In the genomic region with DNA sequence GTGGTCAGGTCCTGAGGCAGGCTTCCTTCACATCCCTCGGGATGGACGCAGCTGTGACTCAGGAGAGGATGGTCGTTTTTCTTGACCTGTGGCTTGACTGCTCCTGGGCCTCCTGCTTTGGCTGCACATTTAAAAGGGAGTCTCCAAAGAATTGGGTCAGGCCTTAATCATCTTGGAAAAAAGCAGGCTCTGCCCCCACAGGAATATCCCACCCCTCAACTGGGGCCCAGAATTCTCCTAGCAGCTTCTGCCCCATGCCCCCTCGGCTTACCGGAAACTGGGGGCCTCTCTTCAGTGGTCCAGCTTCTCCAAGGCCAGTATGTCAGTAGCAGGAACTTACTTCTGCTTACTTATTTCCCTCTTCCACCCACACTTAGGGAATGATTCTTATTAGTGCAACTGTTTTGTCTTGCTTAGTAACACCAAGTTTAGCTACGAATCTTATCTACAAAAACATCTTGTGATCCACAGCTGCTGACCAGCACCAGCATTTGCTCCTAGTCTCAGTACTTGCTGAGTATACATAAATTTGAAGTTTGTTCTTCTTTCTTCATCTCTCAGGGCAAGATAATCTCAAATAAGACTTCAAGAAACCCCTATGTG, we compare ENCODE assay signal across 18 cellular contexts. TPM values are rescaled to one million over a fixed set of nuclear protein-coding genes. Genes with fewer than 3 reads are reported as not detected.
DNase-seq lines count a peak whose midpoint lies in the region; ATAC-seq, FAIRE-seq and TF ChIP-seq lines count a peak whose summit lies in the region.
"Had no signal": no experiment of that assay in that cellular context is flagged by ENCODE, and none has a peak within 500 bp of the region (broad histone marks: within the 10 kb centered on the region; RNA-seq: fewer than 3 reads in every experiment).

No MANE protein-coding gene starts in this region.

- no peak overlapping the region for H3K4me2 ChIP-seq in K562 (ENCODE audit: insufficient read depth, low read length)
- H3K4me2 ChIP-seq: A549, neural progenitor cell had no signal

- H3K9me3 Mint-ChIP-seq in activated CD8-positive, alpha-beta T cell treated with anti-CD3 and anti-CD28 coated beads, Interleukin-2, amount 10 ng/mL, durations not matched to agents 7 days and 5 days (ENCODE audit: insufficient read depth): no peaks in the 10 kb centered on the region
- H3K9me3 Mint-ChIP-seq in activated CD8-positive, alpha-beta T cell treated with anti-CD3 and anti-CD28 coated beads for 36 hours: no peaks in the 10 kb centered on the region
- H3K9me3 Mint-ChIP-seq: activated T-helper 2 cell treated with anti-CD3 and anti-CD28 coated beads, Interferon-gamma antibody, Interleukin-2, Interleukin-4, amounts not matched to agents 10 μg/mL and 5 μg/mL and 100 μg/mL, durations not matched to agents 14 hours and 24 hours and 36 hours; neural progenitor cell; type B pancreatic cell had no signal

- peaks cover 3% of the 10 kb centered on the region for H3K9me1 ChIP-seq in K562 (ENCODE audit: control insufficient read depth, insufficient read depth, low read length)

- TF ChIP-seq CTCF in activated CD8-positive, alpha-beta T cell treated with anti-CD3 and anti-CD28 coated beads for 36 hours (IDR thresholded peaks at IDR 0.05): no peak
- TF ChIP-seq CTCF in K562 (IDR thresholded peaks at IDR 0.05 in 2 of 3, conservative IDR thresholded peaks at IDR 0.05 in 1 of 3; ENCODE audit: insufficient read depth in 2 of 3, low read depth in 1 of 3, low read length in 3 of 3) (no peak), right lobe of liver (IDR thresholded peaks at IDR 0.05) (no peak)

- no peaks in the 10 kb centered on the region for H3K27me3 ChIP-seq in K562 (ENCODE audit: control insufficient read depth in 2 of 2, insufficient read depth in 2 of 2, low read length in 2 of 2)
- no peaks in the 10 kb centered on the region for H3K27me3 ChIP-seq in right lobe of liver
- no peaks in the 10 kb centered on the region for H3K27me3 ChIP-seq in thymus (ENCODE audit: control insufficient read depth, insufficient read depth)
- H3K27me3 ChIP-seq: neural progenitor cell had no signal

- no peak for TF ChIP-seq RAD21 in K562 (CRISPR knock-in tag; conservative IDR thresholded peaks at IDR 0.05 in 1 of 2, IDR thresholded peaks at IDR 0.05 in 1 of 2)

- H3K27me3 Mint-ChIP-seq in activated CD8-positive, alpha-beta T cell treated with anti-CD3 and anti-CD28 coated beads, Interleukin-2, amount 10 ng/mL, durations not matched to agents 7 days and 5 days (ENCODE audit: low read depth): no peaks in the 10 kb centered on the region
- no peaks in the 10 kb centered on the region for H3K27me3 Mint-ChIP-seq in activated CD8-positive, alpha-beta T cell treated with anti-CD3 and anti-CD28 coated beads for 36 hours
- H3K27me3 Mint-ChIP-seq: type B pancreatic cell had no signal

- H3K4me3 Mint-ChIP-seq in activated CD8-positive, alpha-beta T cell treated with anti-CD3 and anti-CD28 coated beads, Interleukin-2, amount 10 ng/mL, durations not matched to agents 7 days and 5 days: no peak overlapping the region
- no peak overlapping the region for H3K4me3 Mint-ChIP-seq in activated CD8-positive, alpha-beta T cell treated with anti-CD3 and anti-CD28 coated beads for 36 hours
- H3K4me3 Mint-ChIP-seq: neural progenitor cell, type B pancreatic cell had no signal

- POLR2A ChIA-PET in activated CD8-positive, alpha-beta T cell treated with anti-CD3 and anti-CD28 coated beads, Interleukin-2, amount 10 ng/mL, durations not matched to agents 7 days and 5 days (lab: Charles Lee): interaction anchor here (1.9 to 2.0 kb wide), 2 partner anchors 19 to 35 kb away, joined by 8 to 10 read pairs; partner anchors contain the start of gene ATG7
- POLR2A ChIA-PET in activated CD8-positive, alpha-beta T cell treated with anti-CD3 and anti-CD28 coated beads for 36 hours (lab: Charles Lee): interaction anchor here (0.7 kb wide), 1 partner anchor 538 kb away, joined by 3 read pairs; no protein-coding TSS in a partner anchor
- POLR2A ChIA-PET in K562 (lab: Yijun Ruan, JAX): no interaction called here

- H3K4me1 Mint-ChIP-seq in activated CD8-positive, alpha-beta T cell treated with anti-CD3 and anti-CD28 coated beads, Interleukin-2, amount 10 ng/mL, durations not matched to agents 7 days and 5 days (ENCODE audit: low read depth): peaks cover 29% of the 10 kb centered on the region
- H3K4me1 Mint-ChIP-seq in activated CD8-positive, alpha-beta T cell treated with anti-CD3 and anti-CD28 coated beads for 36 hours (ENCODE audit: low read depth): peaks cover 28% of the 10 kb centered on the region
- H3K4me1 Mint-ChIP-seq: neural progenitor cell had no signal

- no peaks in the 10 kb centered on the region for H4K20me1 ChIP-seq in K562 (replicated peaks; ENCODE audit: control insufficient read depth, insufficient read depth, low read length)

- H3K27ac ChIP-seq in K562 (ENCODE audit: extremely low read depth, low read depth, low read length) (no peak overlapping the region), right lobe of liver (peak overlapping the region in 1 of 3 donors; percentile 6), thymus (ENCODE audit: low read depth) (peak overlapping the region; percentile 12)
- H3K27ac ChIP-seq: A549, neural progenitor cell had no signal

- BruUV-seq in K562 (replicated peaks; lab: Mats Ljungman, UMichigan): no TSS peak

- no peak overlapping the region for H3K4me3 ChIP-seq in K562
- no peak overlapping the region for H3K4me3 ChIP-seq in right lobe of liver
- H3K4me3 ChIP-seq in thymus (ENCODE audit: low read length): no peak overlapping the region
- H3K4me3 ChIP-seq: A549, lung, neural progenitor cell had no signal

- peaks cover 61% of the 10 kb centered on the region for H3K36me3 Mint-ChIP-seq in activated CD8-positive, alpha-beta T cell treated with anti-CD3 and anti-CD28 coated beads, Interleukin-2, amount 10 ng/mL, durations not matched to agents 7 days and 5 days (ENCODE audit: low read depth)
- H3K36me3 Mint-ChIP-seq in activated CD8-positive, alpha-beta T cell treated with anti-CD3 and anti-CD28 coated beads for 36 hours (ENCODE audit: low read depth): peaks cover 63% of the 10 kb centered on the region

- no peak for DNase-seq in activated CD8-positive, alpha-beta T cell treated with anti-CD3 and anti-CD28 coated beads, Interleukin-2, amount 10 ng/mL, durations not matched to agents 7 days and 5 days
- DNase-seq in activated CD8-positive, alpha-beta T cell treated with anti-CD3 and anti-CD28 coated beads for 36 hours: no peak
- DNase-seq in K562 (ENCODE audit: extremely low read depth in 1 of 4, low spot score in 3 of 4): no peak
- DNase-seq in right lobe of liver: no peak
- DNase-seq in T1000 (lab: John Stamatoyannopoulos, UW): no peak
- no peak for DNase-seq in superior temporal gyrus (ENCODE audit: extremely low spot score)
- DNase-seq in SIG-M5 treated with dmso at 0.1 percent for 504 hours (lab: John Stamatoyannopoulos, UW; ENCODE audit: unreplicated experiment): no peak
- DNase-seq: amygdala; stimulated activated CD4-positive, alpha-beta T cell treated with anti-CD3 and anti-CD28 coated beads, Interleukin-2, amount 100 ng/mL, for 48 hours; SW 1271 had no signal

- in situ Hi-C loops in K562 (cut with MboI): no loop called here

- CTCF ChIA-PET in activated CD8-positive, alpha-beta T cell treated with anti-CD3 and anti-CD28 coated beads, Interleukin-2, amount 10 ng/mL, durations not matched to agents 7 days and 5 days (lab: Charles Lee): interaction anchor here (2.9 kb wide), 1 partner anchor 27 kb away, joined by 6 read pairs; no protein-coding TSS in a partner anchor
- CTCF ChIA-PET in activated CD8-positive, alpha-beta T cell treated with anti-CD3 and anti-CD28 coated beads for 36 hours (lab: Charles Lee): interaction anchor here (2.4 kb wide), 1 partner anchor 71 kb away, joined by 5 read pairs; no protein-coding TSS in a partner anchor
- CTCF ChIA-PET in K562 (lab: Yijun Ruan, JAX; ENCODE audit: low intra/inter-chr PET ratio): no interaction called here

- ATAC-seq in activated CD8-positive, alpha-beta T cell treated with anti-CD3 and anti-CD28 coated beads, Interleukin-2, amount 10 ng/mL, durations not matched to agents 7 days and 5 days: no peak
- ATAC-seq in activated CD8-positive, alpha-beta T cell treated with anti-CD3 and anti-CD28 coated beads for 36 hours: no peak
- ATAC-seq in K562 (no peak), right lobe of liver (peak; percentile 32 to 60 (median 52))
- ATAC-seq: A549 had no signal

- H3K9ac ChIP-seq in K562 (ENCODE audit: insufficient read depth in 1 of 2, low read depth in 2 of 2, low read length in 2 of 2): no peak overlapping the region
- H3K9ac ChIP-seq: neural progenitor cell had no signal

- H3K27ac Mint-ChIP-seq in activated CD8-positive, alpha-beta T cell treated with anti-CD3 and anti-CD28 coated beads, Interleukin-2, amount 10 ng/mL, durations not matched to agents 7 days and 5 days: peak overlapping the region; percentile 83
- no peak overlapping the region for H3K27ac Mint-ChIP-seq in activated CD8-positive, alpha-beta T cell treated with anti-CD3 and anti-CD28 coated beads for 36 hours
- H3K27ac Mint-ChIP-seq: activated T-helper 2 cell treated with anti-CD3 and anti-CD28 coated beads, Interferon-gamma antibody, Interleukin-2, Interleukin-4, amounts not matched to agents 10 μg/mL and 5 μg/mL and 100 μg/mL, durations not matched to agents 14 hours and 24 hours and 36 hours; neural progenitor cell; type B pancreatic cell had no signal

- H3K36me3 ChIP-seq in K562 (ENCODE audit: control insufficient read depth, insufficient read depth, low read length) (peaks cover 74% of the 10 kb centered on the region), right lobe of liver (peaks cover 0 to 52% (median 5%) of the 10 kb centered on the region in 4 donors), thymus (ENCODE audit: control insufficient read depth, insufficient read depth) (peaks cover 20% of the 10 kb centered on the region)
- H3K36me3 ChIP-seq: neural progenitor cell had no signal

- no peak for TF ChIP-seq EP300 in K562 (IDR thresholded peaks at IDR 0.05; ENCODE audit: low read length)

- no peak overlapping the region for H2AFZ ChIP-seq in K562 (ENCODE audit: low read depth, low read length)
- H2AFZ ChIP-seq: neural progenitor cell had no signal

- H3K79me2 ChIP-seq in K562 (ENCODE audit: control insufficient read depth, insufficient read depth, low read length): no peaks in the 10 kb centered on the region

- H3K4me1 ChIP-seq in K562 (replicated peaks in 1 of 2; ENCODE audit: control insufficient read depth in 2 of 2, insufficient read depth in 2 of 2, low read length in 2 of 2): peaks cover 0 to 12% of the 10 kb centered on the region in 2 experiments; a peak in 3 of 5 replicates
- peaks cover 0 to 14% (median 0%) of the 10 kb centered on the region in 4 donors for H3K4me1 ChIP-seq in right lobe of liver
- peaks cover 10% of the 10 kb centered on the region for H3K4me1 ChIP-seq in thymus (ENCODE audit: control insufficient read depth, insufficient read depth, low read length)
- H3K4me1 ChIP-seq: neural progenitor cell had no signal

- no peak for TF ChIP-seq POLR2A in K562 (conservative IDR thresholded peaks at IDR 0.05)
- TF ChIP-seq POLR2A in right lobe of liver (IDR thresholded peaks at IDR 0.05): no peak

- intact Hi-C loops in activated CD8-positive, alpha-beta T cell treated with anti-CD3 and anti-CD28 coated beads for 36 hours (cut with micrococcal nuclease): no loop called here
- intact Hi-C loops in K562 (cut with micrococcal nuclease): no loop called here
- intact Hi-C loops in right lobe of liver (cut with DNase I): no loop called here

- 79% methylated on average over 6 of the region's 6 CpGs for WGBS in K562 (ENCODE audit: insufficient coverage, low coverage, missing lambda C conversion rate)
- WGBS in right lobe of liver (ENCODE audit: insufficient coverage, low coverage, low lambda C conversion rate, missing lambda C conversion rate): 59% methylated on average over 2 of the region's 6 CpGs
- 93% methylated on average over 6 of the region's 6 CpGs for WGBS in thymus

- no peaks in the 10 kb centered on the region for H3K9me3 ChIP-seq in K562 (replicated peaks; ENCODE audit: control insufficient read depth, insufficient read depth, low read depth, low read length)
- H3K9me3 ChIP-seq in right lobe of liver: no peaks in the 10 kb centered on the region
- H3K9me3 ChIP-seq in thymus (ENCODE audit: control insufficient read depth): no peaks in the 10 kb centered on the region
- H3K9me3 ChIP-seq: A549 had no signal

- no peak for FAIRE-seq in K562 (lab: Jason Lieb, UNC)
- FAIRE-seq: A549, frontal cortex, RCC 7860 had no signal

RNA-seq across cellular contexts. Expression of gene ATG7, which starts 35.7 kb away (rescaled TPM):
- total RNA-seq in activated CD8-positive, alpha-beta T cell treated with anti-CD3 and anti-CD28 coated beads, Interleukin-2, amount 10 ng/mL, durations not matched to agents 7 days and 5 days: 10 to 100 TPM; 36.8 to 40.0 TPM
- total RNA-seq in activated CD8-positive, alpha-beta T cell treated with anti-CD3 and anti-CD28 coated beads for 36 hours: 10 to 100 TPM; 31.0 to 33.1 TPM
- 141 and 224 TPM in 2 replicates for total RNA-seq in K562 (2011; cell fraction: chromatin; rRNA removed; ENCODE audit: low replicate concordance)
- total RNA-seq in K562 (2011; cell fraction: nucleolus; rRNA removed): 78.5 and 85.9 TPM in 2 replicates
- total RNA-seq in K562 (2011; cell fraction: nucleoplasm; rRNA removed): 127 and 128 TPM in 2 replicates
- total RNA-seq in K562 (2014; rRNA removed) (20.1 and 20.2 TPM in 2 replicates), K562 (2014; rRNA removed; fragmentation: Illumina TruSeq; extraction: Trizol) (44.6 and 53.3 TPM in 2 replicates), K562 (2015; rRNA removed; fragmentation: Illumina TruSeq; extraction: Trizol) (29.4 and 30.9 TPM in 2 replicates), K562 (2021) (31.3 and 34.1 TPM in 2 replicates), right lobe of liver (10 to 100 TPM; 13.6 to 21.1 (median 15.8) TPM)
- polyA plus RNA-seq in K562 (2011; rRNA removed) (34.5 and 36.0 TPM in 2 replicates), K562 (2014; fragmentation: Illumina TruSeq; extraction: Trizol) (36.8 and 45.3 TPM in 2 replicates), K562 (2014; fragmentation: Nextera tagmentation; extraction: Ambion mirVana) (10 to 100 TPM; 18.3 to 33.6 TPM), K562 (2014; rRNA removed) (17.3 and 31.8 TPM in 2 replicates), thymus (9.0 TPM)
- 36.2 and 54.9 TPM in 2 replicates for polyA plus RNA-seq in K562 (2011; cell fraction: cytosol; rRNA removed)
- 31.7 and 43.7 TPM in 2 replicates for polyA plus RNA-seq in K562 (2011; cell fraction: nucleus; rRNA removed)
- polyA plus RNA-seq in K562 (2012): 30.8 and 31.9 TPM in 2 replicates
- polyA minus RNA-seq in K562 (2011; rRNA and poly(A)+ RNA removed): 103 and 129 TPM in 2 replicates
- polyA minus RNA-seq in K562 (2011; cell fraction: cytosol; rRNA and poly(A)+ RNA removed): 18.8 and 27.8 TPM in 2 replicates
- polyA minus RNA-seq in K562 (2011; cell fraction: nucleus; rRNA and poly(A)+ RNA removed): 77.8 and 134 TPM in 2 replicates

Comparison
In these comparisons a context has a peak if more than half of its experiments do, and no peak if none do; other contexts are left out.
1. ATAC-seq: peak in right lobe of liver (4 of 4); none in activated CD8-positive, alpha-beta T cell treated with anti-CD3 and anti-CD28 coated beads, Interleukin-2, amount 10 ng/mL, durations not matched to agents 7 days and 5 days (single experiment), activated CD8-positive, alpha-beta T cell treated with anti-CD3 and anti-CD28 coated beads for 36 hours (single experiment) and K562 (single experiment).